13 cellular contexts compared by ENCODE assay signal in genomic region chr1:93625582-93626327, GRCh38. TPM values are rescaled to one million over a fixed set of nuclear protein-coding genes. Genes with fewer than 3 reads are reported as not detected.
A peak's percentile ranks its signal among the peaks of the same experiment; 100 is the strongest.
DNase-seq lines count a peak whose midpoint lies in the region; ATAC-seq and TF ChIP-seq lines count a peak whose summit lies in the region.
"Had no signal": no experiment of that assay in that cellular context is flagged by ENCODE, and none has a peak within 500 bp of the region (broad histone marks: within the 10 kb centered on the region; RNA-seq: fewer than 3 reads in every experiment).

No MANE protein-coding gene starts in this region.

- no peaks in the 10 kb centered on the region for H3K9me3 ChIP-seq in GM23248 (ENCODE audit: low read depth)
- H3K9me3 ChIP-seq in SJSA1 (replicated peaks) = no peaks in the 10 kb centered on the region
- H3K9me3 ChIP-seq: neutrophil had no signal

- H3K79me2 ChIP-seq in GM23248 (ENCODE audit: insufficient read depth) = peaks cover 99% of the 10 kb centered on the region

- WGBS in GM23248 (ENCODE audit: low coverage in 1 of 2, low lambda C conversion rate in 2 of 2, missing lambda C conversion rate in 2 of 2), 2 experiments = 45 to 49% methylated on average over 3 of the region's 3 CpGs

- H3K4me1 Mint-ChIP-seq in osteocyte (ENCODE audit: unreplicated experiment) = peaks cover 56% of the 10 kb centered on the region
- H3K4me1 Mint-ChIP-seq: activated naive CD8-positive, alpha-beta T cell treated with anti-CD3 and anti-CD28 coated beads, Interleukin-2, amount 50 U/mL, for 24 hours had no signal

- H3K9ac ChIP-seq in GM23248 = peak overlapping the region; percentile 45

- no peaks in the 10 kb centered on the region for H3K9me2 ChIP-seq in GM23248 (ENCODE audit: insufficient read depth)

- H3F3A ChIP-seq in GM23248 (ENCODE audit: insufficient read depth) = peaks cover 96% of the 10 kb centered on the region

- H4K20me1 ChIP-seq in GM23248 (ENCODE audit: insufficient read depth) = no peaks in the 10 kb centered on the region

- H3K27me3 ChIP-seq in GM23248 (replicated peaks; ENCODE audit: insufficient read depth) (no peaks in the 10 kb centered on the region), SJSA1 (replicated peaks) (no peaks in the 10 kb centered on the region)
- H3K27me3 ChIP-seq: neutrophil had no signal

- H3K4me3 ChIP-seq in GM23248 (no peak overlapping the region), SJSA1 (no peak overlapping the region), fibroblast of pulmonary artery (replicated peaks; ENCODE audit: low read depth, low read length) (no peak overlapping the region)

- H3K4me2 ChIP-seq in GM23248 (ENCODE audit: unreplicated experiment) = peak overlapping the region; percentile 53

- H3K27ac Mint-ChIP-seq in osteocyte (ENCODE audit: unreplicated experiment) = peak overlapping the region; percentile 44
- H3K27ac Mint-ChIP-seq: activated naive CD8-positive, alpha-beta T cell treated with anti-CD3 and anti-CD28 coated beads, Interleukin-2, amount 50 U/mL, for 24 hours; IgD-negative memory B cell had no signal

- ATAC-seq in HG03135 (IDR thresholded peaks at IDR 0.05; ENCODE audit: unreplicated experiment) = no peak
- ATAC-seq in GM21360 (IDR thresholded peaks at IDR 0.05; ENCODE audit: unreplicated experiment) = no peak
- ATAC-seq: activated naive CD8-positive, alpha-beta T cell treated with anti-CD3 and anti-CD28 coated beads, Interleukin-2, amount 50 U/mL, for 24 hours had no signal

- in situ Hi-C loops in GM23248 (cut with MboI) = loop anchor here (10.0 kb wide), 2 partner anchors 181 to 209 kb away; partner anchors contain the start of gene FNBP1L

- H3K27me3 Mint-ChIP-seq in osteocyte (ENCODE audit: unreplicated experiment) = no peaks in the 10 kb centered on the region
- H3K27me3 Mint-ChIP-seq: IgD-negative memory B cell had no signal

- TF ChIP-seq CTCF in fibroblast of pulmonary artery (IDR thresholded peaks at IDR 0.05; ENCODE audit: low read length, missing control alignments) = no peak
- no peak for TF ChIP-seq CTCF in osteocyte (IDR thresholded peaks at IDR 0.05)

- H3K27ac ChIP-seq in GM23248 = peak overlapping the region; percentile 88
- peak overlapping the region; percentile 73 for H3K27ac ChIP-seq in SJSA1
- H3K27ac ChIP-seq: neutrophil had no signal

- H3K4me3 Mint-ChIP-seq in osteocyte (ENCODE audit: unreplicated experiment) = no peak overlapping the region
- H3K4me3 Mint-ChIP-seq: activated naive CD8-positive, alpha-beta T cell treated with anti-CD3 and anti-CD28 coated beads, Interleukin-2, amount 50 U/mL, for 24 hours; IgD-negative memory B cell had no signal

- H3K9me3 Mint-ChIP-seq in osteocyte (ENCODE audit: unreplicated experiment) = no peaks in the 10 kb centered on the region
- H3K9me3 Mint-ChIP-seq: activated naive CD8-positive, alpha-beta T cell treated with anti-CD3 and anti-CD28 coated beads, Interleukin-2, amount 50 U/mL, for 24 hours; IgD-negative memory B cell had no signal

- H2AFZ ChIP-seq in GM23248 = no peak overlapping the region

- no peaks in the 10 kb centered on the region for H3K36me3 Mint-ChIP-seq in osteocyte (ENCODE audit: unreplicated experiment)
- H3K36me3 Mint-ChIP-seq: IgD-negative memory B cell had no signal

- peaks cover 91% of the 10 kb centered on the region for H3K4me1 ChIP-seq in GM23248 (ENCODE audit: insufficient read depth)
- H3K4me1 ChIP-seq in SJSA1 (replicated peaks) = peaks cover 80% of the 10 kb centered on the region

- H3K36me3 ChIP-seq in GM23248 (ENCODE audit: low read depth) (peaks cover 12% of the 10 kb centered on the region; the same call in 1 of the 2 replicates), SJSA1 (peaks cover 48% of the 10 kb centered on the region)
- H3K36me3 ChIP-seq: neutrophil had no signal

- DNase-seq in GM23248 (peak; percentile 89), SJSA1 (ENCODE audit: low read depth in 1 of 2, low spot score in 2 of 2) (peak; percentile 81 to 82), fibroblast of pulmonary artery (ENCODE audit: low read depth) (peak; percentile 93), osteocyte (ENCODE audit: extremely low spot score, unreplicated experiment) (no peak)
- no peak for DNase-seq in activated effector memory CD4-positive, alpha-beta T cell treated with anti-CD3 and anti-CD28 coated beads, Interleukin-2, amount 50 U/mL, for 16 hours
- DNase-seq in activated effector memory CD4-positive, alpha-beta T cell treated with Interleukin-2 at 50 U/mL for 16 hours = no peak
- DNase-seq: activated naive CD8-positive, alpha-beta T cell treated with anti-CD3 and anti-CD28 coated beads, Interleukin-2, amount 50 U/mL, for 24 hours; hypothalamus; NK-92 treated with Interleukin-12 subunit alpha and Interleukin-12 subunit beta, amount 100 ng/mL, for 24 hours had no signal

RNA-seq across cellular contexts. Expression of gene BCAR3, which starts 55.9 kb away (rescaled TPM):
- total RNA-seq in GM23248 (2014; rRNA removed; shearing (Covaris generic)) = 79.5 and 83.2 TPM in 2 replicates
- polyA plus RNA-seq in GM23248 (2016; fragmentation: Nextera tagmentation; extraction: Ambion mirVana) = 62.2 and 65.1 TPM in 2 replicates
- 49.5 and 50.4 TPM in 2 replicates for total RNA-seq in SJSA1 (2014; rRNA removed; shearing (Covaris generic))
- 7.9 and 8.8 TPM in 2 replicates for total RNA-seq in osteocyte

Comparison
In these comparisons a context has a peak if more than half of its experiments do, and no peak if none do; other contexts are left out.
1. DNase-seq: peak in GM23248 (single experiment), SJSA1 (2 of 2) and fibroblast of pulmonary artery (single experiment); none in osteocyte (single experiment), activated effector memory CD4-positive, alpha-beta T cell treated with anti-CD3 and anti-CD28 coated beads, Interleukin-2, amount 50 U/mL, for 16 hours (single experiment) and activated effector memory CD4-positive, alpha-beta T cell treated with Interleukin-2 at 50 U/mL for 16 hours (single experiment).